Comparison of ENCODE assay signal across 8 cellular contexts in genomic region chr19:51367565-51368365, GRCh38. TPM values are rescaled to one million over a fixed set of nuclear protein-coding genes. Genes with fewer than 3 reads are reported as not detected.
DNase-seq lines count a peak whose midpoint lies in the region; ATAC-seq and TF ChIP-seq lines count a peak whose summit lies in the region.

No MANE protein-coding gene starts in this region.

- no peaks in the 10 kb centered on the region for H3K27me3 ChIP-seq in breast epithelium
- H3K27me3 ChIP-seq in iPS-20b (ENCODE audit: insufficient read depth, low read length): no peaks in the 10 kb centered on the region

- TF ChIP-seq POLR2A in breast epithelium (IDR thresholded peaks at IDR 0.05): no peak

- DNase-seq in GM12864 (ENCODE audit: low read depth): peak; percentile 93
- peak; percentile 95 to 98 for DNase-seq in NCI-H1930 (lab: John Stamatoyannopoulos, UW)
- DNase-seq in breast epithelium (ENCODE audit: low spot score in 2 of 2): peak; percentile 97 to 99
- DNase-seq in NCI-H1694 treated with DMSO at 0.1 percent for 48 hours (lab: John Stamatoyannopoulos, UW): no peak

- H3K4me3 ChIP-seq in GM12864 (ENCODE audit: low read depth, low read length): peak overlapping the region; percentile 73
- peak overlapping the region; percentile 58 to 84 (median 82) for H3K4me3 ChIP-seq in breast epithelium
- peak overlapping the region; percentile 97 for H3K4me3 ChIP-seq in iPS-20b (ENCODE audit: low read length)
- H3K4me3 ChIP-seq in skin epidermis: peak overlapping the region; percentile 62 to 84 (median 77)

- H3K36me3 ChIP-seq in breast epithelium (no peaks in the 10 kb centered on the region), iPS-20b (ENCODE audit: insufficient read depth, low read depth, low read length) (no peaks in the 10 kb centered on the region)

- H3K9me3 ChIP-seq in breast epithelium: no peaks in the 10 kb centered on the region
- H3K9me3 ChIP-seq in iPS-20b (ENCODE audit: insufficient read depth, low read depth, low read length): no peaks in the 10 kb centered on the region

- no peaks in the 10 kb centered on the region for H3K4me1 ChIP-seq in breast epithelium
- peaks cover 15% of the 10 kb centered on the region for H3K4me1 ChIP-seq in iPS-20b (ENCODE audit: insufficient read depth, low read length)

- peak; percentile 67 for ATAC-seq in HG02623 (IDR thresholded peaks at IDR 0.05; ENCODE audit: unreplicated experiment)

- TF ChIP-seq CTCF in GM12864 (IDR thresholded peaks at IDR 0.05; ENCODE audit: low read depth, low read length, missing control alignments): no peak
- no peak for TF ChIP-seq CTCF in VCaP (conservative IDR thresholded peaks at IDR 0.05)
- no peak for TF ChIP-seq CTCF in breast epithelium (IDR thresholded peaks at IDR 0.05)

- peak overlapping the region; percentile 93 for H3K27ac ChIP-seq in VCaP
- H3K27ac ChIP-seq in breast epithelium: peak overlapping the region; percentile 94
- peak overlapping the region; percentile 98 for H3K27ac ChIP-seq in iPS-20b (ENCODE audit: low read length)
- peak overlapping the region in 20 of 21 experiments; percentile 19 to 98 (median 89) for H3K27ac ChIP-seq in skin epidermis

- H3K9ac ChIP-seq in iPS-20b (ENCODE audit: low read depth, low read length): peak overlapping the region; percentile 89; the same call in 1 of the 2 replicates

- intact Hi-C loops in breast epithelium (cut with DNase I; ENCODE audit: low total_unique reads): no loop called here

RNA-seq across cellular contexts. Expression of gene CLDND2, which starts 1.0 kb away (rescaled TPM):
- not detected for total RNA-seq in breast epithelium

RNA-seq across cellular contexts. Expression of gene ETFB, which starts 1.6 kb away (rescaled TPM):
- total RNA-seq in breast epithelium: 100 to 1,000 TPM in 1 of 3 donors, 10 to 100 TPM in 2; 60.7 to 214 (median 88.5) TPM

RNA-seq across cellular contexts. Expression of gene NKG7, which starts 4.7 kb away (rescaled TPM):
- 1 to 10 TPM in 1 of 3 donors, not detected in 2; 2.1 TPM for total RNA-seq in breast epithelium

RNA-seq across cellular contexts. Expression of gene LIM2, which starts 20.0 kb away (rescaled TPM):
- not detected for total RNA-seq in breast epithelium

RNA-seq across cellular contexts. Expression of gene C19orf84, which starts 22.6 kb away (rescaled TPM):
- not detected for total RNA-seq in breast epithelium
